In the genomic region with DNA sequence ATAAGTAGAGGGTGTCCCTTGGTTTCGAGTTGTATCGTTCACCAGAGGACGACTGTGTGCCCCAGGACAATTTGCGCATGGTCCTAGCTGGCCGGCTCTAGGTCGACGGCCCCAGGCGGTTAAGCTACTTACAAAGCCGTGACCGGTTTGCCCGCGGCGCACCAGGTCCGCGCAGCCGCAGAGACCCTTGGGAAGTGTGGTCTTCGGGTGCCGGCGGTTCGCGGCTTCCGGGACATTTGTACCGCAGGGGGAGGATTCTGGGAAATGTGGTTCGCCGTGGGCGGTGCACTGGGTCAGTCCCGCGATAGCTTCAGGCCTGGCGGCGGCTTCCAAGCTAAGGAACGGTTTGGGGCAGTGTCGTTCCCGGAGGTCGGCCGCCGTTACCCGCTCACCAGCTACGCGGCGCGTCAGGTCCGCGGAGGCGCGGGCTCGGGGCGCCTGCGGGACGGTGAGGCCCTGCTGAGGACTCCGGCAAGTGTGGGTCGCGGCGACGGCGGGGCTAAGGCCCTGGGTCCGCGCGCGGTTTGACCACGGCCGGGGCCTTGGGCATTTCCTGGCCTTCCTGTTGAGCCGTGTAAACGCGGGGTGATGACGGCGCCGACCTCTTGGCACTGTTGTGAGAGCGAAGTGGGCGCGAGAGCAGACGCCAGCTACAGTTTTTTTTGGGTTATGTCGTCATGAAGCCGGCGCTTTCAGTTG, we compare ENCODE assay signal across 1 cellular context.
TF ChIP-seq lines count a peak whose summit lies in the region.

ZNF302 (plus strand) TSS at position 293 of the 699 bp plus-strand sequence. CDS start 1,127 bp downstream, outside the sequence.

TF ChIP-seq in HCT116, 20 proteins besides CTCF, POLR2A, EP300 and RAD21 (continued from another document):
- TF ChIP-seq, protein P1, sequence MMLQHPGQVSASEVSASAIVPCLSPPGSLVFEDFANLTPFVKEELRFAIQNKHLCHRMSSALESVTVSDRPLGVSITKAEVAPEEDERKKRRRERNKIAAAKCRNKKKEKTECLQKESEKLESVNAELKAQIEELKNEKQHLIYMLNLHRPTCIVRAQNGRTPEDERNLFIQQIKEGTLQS (IDR thresholded peaks at IDR 0.05): no peak
- TF ChIP-seq CBX3 (IDR thresholded peaks at IDR 0.05; ENCODE audit: low read depth) (no peak), ELF1 (IDR thresholded peaks at IDR 0.05; ENCODE audit: borderline replicate concordance, low read depth) (peak; percentile 86), EZH2 (IDR thresholded peaks at IDR 0.05) (no peak), SIN3A (IDR thresholded peaks at IDR 0.05; ENCODE audit: low read depth) (0 out of 2 replicates have a peak, but pooled peaks have one; percentile 1), CEBPB (IDR thresholded peaks at IDR 0.05; ENCODE audit: low read depth) (no peak), ZFX (IDR thresholded peaks at IDR 0.05) (peak; percentile 97), YY1 (IDR thresholded peaks at IDR 0.05; ENCODE audit: extremely low read depth, insufficient replicate concordance, low read depth, low read length) (peak; percentile 70), SRF (IDR thresholded peaks at IDR 0.05; ENCODE audit: low read depth) (no peak), POLR2AphosphoS5 (IDR thresholded peaks at IDR 0.05; ENCODE audit: low read depth, low read length) (peak; percentile 77), JUND (IDR thresholded peaks at IDR 0.05) (no peak), FOSL1 (IDR thresholded peaks at IDR 0.05; ENCODE audit: low read depth) (no peak)
- TF ChIP-seq, protein P2, sequence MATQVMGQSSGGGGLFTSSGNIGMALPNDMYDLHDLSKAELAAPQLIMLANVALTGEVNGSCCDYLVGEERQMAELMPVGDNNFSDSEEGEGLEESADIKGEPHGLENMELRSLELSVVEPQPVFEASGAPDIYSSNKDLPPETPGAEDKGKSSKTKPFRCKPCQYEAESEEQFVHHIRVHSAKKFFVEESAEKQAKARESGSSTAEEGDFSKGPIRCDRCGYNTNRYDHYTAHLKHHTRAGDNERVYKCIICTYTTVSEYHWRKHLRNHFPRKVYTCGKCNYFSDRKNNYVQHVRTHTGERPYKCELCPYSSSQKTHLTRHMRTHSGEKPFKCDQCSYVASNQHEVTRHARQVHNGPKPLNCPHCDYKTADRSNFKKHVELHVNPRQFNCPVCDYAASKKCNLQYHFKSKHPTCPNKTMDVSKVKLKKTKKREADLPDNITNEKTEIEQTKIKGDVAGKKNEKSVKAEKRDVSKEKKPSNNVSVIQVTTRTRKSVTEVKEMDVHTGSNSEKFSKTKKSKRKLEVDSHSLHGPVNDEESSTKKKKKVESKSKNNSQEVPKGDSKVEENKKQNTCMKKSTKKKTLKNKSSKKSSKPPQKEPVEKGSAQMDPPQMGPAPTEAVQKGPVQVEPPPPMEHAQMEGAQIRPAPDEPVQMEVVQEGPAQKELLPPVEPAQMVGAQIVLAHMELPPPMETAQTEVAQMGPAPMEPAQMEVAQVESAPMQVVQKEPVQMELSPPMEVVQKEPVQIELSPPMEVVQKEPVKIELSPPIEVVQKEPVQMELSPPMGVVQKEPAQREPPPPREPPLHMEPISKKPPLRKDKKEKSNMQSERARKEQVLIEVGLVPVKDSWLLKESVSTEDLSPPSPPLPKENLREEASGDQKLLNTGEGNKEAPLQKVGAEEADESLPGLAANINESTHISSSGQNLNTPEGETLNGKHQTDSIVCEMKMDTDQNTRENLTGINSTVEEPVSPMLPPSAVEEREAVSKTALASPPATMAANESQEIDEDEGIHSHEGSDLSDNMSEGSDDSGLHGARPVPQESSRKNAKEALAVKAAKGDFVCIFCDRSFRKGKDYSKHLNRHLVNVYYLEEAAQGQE (IDR thresholded peaks at IDR 0.05; ENCODE audit: low read depth): no peak
- TF ChIP-seq, protein P3, sequence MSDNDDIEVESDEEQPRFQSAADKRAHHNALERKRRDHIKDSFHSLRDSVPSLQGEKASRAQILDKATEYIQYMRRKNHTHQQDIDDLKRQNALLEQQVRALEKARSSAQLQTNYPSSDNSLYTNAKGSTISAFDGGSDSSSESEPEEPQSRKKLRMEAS (IDR thresholded peaks at IDR 0.05): no peak; the same call in 1 of the 2 replicates
